In the genomic region with DNA sequence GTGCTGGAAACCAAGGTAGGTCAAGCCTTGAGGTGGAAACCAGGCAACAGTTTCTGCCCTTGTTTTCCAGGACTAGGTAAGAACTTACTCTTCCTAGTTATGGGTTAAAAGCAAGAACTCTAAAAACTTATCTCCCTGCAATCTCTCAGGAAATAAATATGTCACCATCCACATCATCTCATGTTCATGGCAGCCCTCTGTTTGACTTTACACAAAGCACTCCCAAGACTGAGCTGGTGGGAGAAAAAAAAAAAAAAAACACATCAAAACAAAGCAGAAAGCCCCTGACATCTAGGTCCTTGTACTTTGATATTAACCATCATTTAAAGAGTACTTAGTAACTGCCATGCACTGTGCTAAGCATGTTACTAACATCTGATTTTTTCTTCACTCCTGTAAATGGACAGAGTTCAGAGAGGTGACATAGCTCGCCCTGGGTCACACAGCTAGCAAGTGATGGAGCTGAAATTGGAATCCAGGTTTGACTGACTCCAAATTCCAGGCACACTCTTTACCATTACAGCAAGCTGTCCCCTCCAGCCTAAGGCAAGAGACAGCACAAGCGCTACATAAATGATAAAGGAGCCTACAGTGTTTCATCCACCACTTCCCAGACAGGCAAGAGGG, we compare ENCODE assay signal across 2 cellular contexts.
A peak's percentile ranks its signal among the peaks of the same experiment; 100 is the strongest.
TF ChIP-seq lines count a peak whose summit lies in the region.

No MANE protein-coding gene starts in this region.

TF ChIP-seq in endothelial cell of umbilical vein, 7 proteins besides CTCF, POLR2A, EP300 and RAD21:
- no peak for TF ChIP-seq EZH2 (IDR thresholded peaks at IDR 0.05; ENCODE audit: borderline replicate concordance, low read depth, low read length, severe bottlenecking)
- TF ChIP-seq MYC (IDR thresholded peaks at IDR 0.05; ENCODE audit: low read depth, low read length) = no peak
- no peak for TF ChIP-seq FOS (IDR thresholded peaks at IDR 0.05; ENCODE audit: borderline replicate concordance, insufficient read depth, low read length)
- peak; percentile 33 for TF ChIP-seq GATA2 (IDR thresholded peaks at IDR 0.05; ENCODE audit: insufficient read depth, insufficient read length, low read depth, low read length)

TF ChIP-seq in HEK293T, 16 proteins besides CTCF, POLR2A, EP300 and RAD21:
- TF ChIP-seq CTBP1 (IDR thresholded peaks at IDR 0.05; ENCODE audit: borderline replicate concordance) = no peak
- TF ChIP-seq SUZ12 (IDR thresholded peaks at IDR 0.05) = no peak
- TF ChIP-seq HDGF (IDR thresholded peaks at IDR 0.05; ENCODE audit: borderline replicate concordance) = no peak
- no peak for TF ChIP-seq L3MBTL2 (conservative IDR thresholded peaks at IDR 0.05)
- TF ChIP-seq FOXA1 (IDR thresholded peaks at IDR 0.05) = no peak
- TF ChIP-seq, protein P1, sequence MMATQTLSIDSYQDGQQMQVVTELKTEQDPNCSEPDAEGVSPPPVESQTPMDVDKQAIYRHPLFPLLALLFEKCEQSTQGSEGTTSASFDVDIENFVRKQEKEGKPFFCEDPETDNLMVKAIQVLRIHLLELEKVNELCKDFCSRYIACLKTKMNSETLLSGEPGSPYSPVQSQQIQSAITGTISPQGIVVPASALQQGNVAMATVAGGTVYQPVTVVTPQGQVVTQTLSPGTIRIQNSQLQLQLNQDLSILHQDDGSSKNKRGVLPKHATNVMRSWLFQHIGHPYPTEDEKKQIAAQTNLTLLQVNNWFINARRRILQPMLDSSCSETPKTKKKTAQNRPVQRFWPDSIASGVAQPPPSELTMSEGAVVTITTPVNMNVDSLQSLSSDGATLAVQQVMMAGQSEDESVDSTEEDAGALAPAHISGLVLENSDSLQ (IDR thresholded peaks at IDR 0.05) = no peak
- TF ChIP-seq SP1 (IDR thresholded peaks at IDR 0.05) = no peak
- no peak for TF ChIP-seq BHLHE40 (IDR thresholded peaks at IDR 0.05; ENCODE audit: borderline replicate concordance)
- TF ChIP-seq TARDBP (IDR thresholded peaks at IDR 0.05) = no peak
- no peak for TF ChIP-seq ZNF384 (IDR thresholded peaks at IDR 0.05)
- no peak for TF ChIP-seq NFRKB (IDR thresholded peaks at IDR 0.05)
- TF ChIP-seq ARNT (IDR thresholded peaks at IDR 0.05) = no peak
- TF ChIP-seq LEF1 (IDR thresholded peaks at IDR 0.05; ENCODE audit: borderline replicate concordance) = no peak
